23 cellular contexts compared by ENCODE assay signal in the genomic region with DNA sequence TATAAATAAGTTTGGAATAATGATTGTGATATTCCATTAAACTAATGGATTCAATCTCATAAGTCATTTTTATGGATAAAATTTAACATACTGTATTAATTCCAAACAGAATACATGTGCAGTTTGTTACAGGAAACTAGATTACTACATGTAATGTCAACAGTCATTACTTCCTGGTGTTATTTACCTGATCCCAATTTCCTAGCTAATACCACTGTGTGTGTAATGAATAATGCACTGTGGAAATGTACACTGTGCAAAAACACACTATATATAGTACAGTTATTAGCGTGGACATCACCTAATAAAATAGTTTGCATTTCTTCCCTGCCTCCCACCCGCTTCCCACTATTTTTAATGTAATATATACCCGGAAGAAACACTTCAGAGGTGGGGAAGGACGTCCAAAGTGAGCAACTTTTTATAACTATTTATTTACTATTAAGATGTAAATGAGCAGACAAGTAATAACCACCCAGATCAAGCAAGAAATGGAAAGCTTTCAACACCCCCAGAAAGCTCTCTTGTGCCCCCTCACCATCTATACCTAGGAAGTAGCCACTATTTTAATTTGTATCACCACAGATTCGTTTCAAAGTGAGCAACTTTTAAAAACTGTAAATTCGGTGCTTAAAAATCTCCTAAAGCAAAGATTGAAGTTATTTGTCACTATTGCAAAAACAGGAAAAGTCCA.
DNase-seq lines count a peak whose midpoint lies in the region; ATAC-seq, FAIRE-seq and TF ChIP-seq lines count a peak whose summit lies in the region.
"Had no signal": no experiment of that assay in that cellular context is flagged by ENCODE, and none has a peak within 500 bp of the region (broad histone marks: within the 10 kb centered on the region; RNA-seq: fewer than 3 reads in every experiment).

No MANE protein-coding gene starts in this region.

- peaks cover 7% of the 10 kb centered on the region for H3K9me3 Mint-ChIP-seq in activated CD4-positive, alpha-beta memory T cell treated with anti-CD3 and anti-CD28 coated beads, Interleukin-2, amount 10 ng/mL, durations not matched to agents 7 days and 5 days

- TF ChIP-seq CTCF in RWPE2 (IDR thresholded peaks at IDR 0.05; ENCODE audit: poor library complexity, severe bottlenecking) (no peak), epithelial cell of proximal tubule (conservative IDR thresholded peaks at IDR 0.05; ENCODE audit: low read depth, low read length) (no peak)

- no peaks in the 10 kb centered on the region for H3K36me3 Mint-ChIP-seq in activated CD4-positive, alpha-beta memory T cell treated with anti-CD3 and anti-CD28 coated beads, Interleukin-2, amount 10 ng/mL, durations not matched to agents 7 days and 5 days (ENCODE audit: low read depth)

- no peak overlapping the region for H3K27ac ChIP-seq in RWPE2 (ENCODE audit: poor library complexity, severe bottlenecking)
- H3K27ac ChIP-seq: BLaER1, spleen, vagina had no signal

- no peaks in the 10 kb centered on the region for H3K9me3 ChIP-seq in RWPE2 (ENCODE audit: severe bottlenecking)
- H3K9me3 ChIP-seq: vagina had no signal

- H3K27ac Mint-ChIP-seq in activated CD4-positive, alpha-beta memory T cell treated with anti-CD3 and anti-CD28 coated beads, Interleukin-2, amount 10 ng/mL, durations not matched to agents 7 days and 5 days: no peak overlapping the region

- H3K36me3 ChIP-seq in RWPE2 (ENCODE audit: low read depth): no peaks in the 10 kb centered on the region
- H3K36me3 ChIP-seq: BLaER1, spleen, vagina had no signal

- no peaks in the 10 kb centered on the region for H3K27me3 ChIP-seq in RWPE2 (ENCODE audit: insufficient read depth, poor library complexity, severe bottlenecking)
- H3K27me3 ChIP-seq: spleen, vagina had no signal

- peak; percentile 11 for DNase-seq in NOMO-1 treated with DMSO at 0.1 percent for 48 hours (lab: John Stamatoyannopoulos, UW; ENCODE audit: unreplicated experiment)
- no peak for DNase-seq in NOMO-1 treated with dmso at 0.1 percent for 144 hours (lab: John Stamatoyannopoulos, UW; ENCODE audit: unreplicated experiment)
- DNase-seq in GM18507 (ENCODE audit: extremely low spot score, insufficient read length, low read depth): no peak
- DNase-seq in RWPE2 (ENCODE audit: low spot score): no peak
- no peak for DNase-seq in epithelial cell of proximal tubule (ENCODE audit: low read depth)
- DNase-seq in activated CD4-positive, alpha-beta memory T cell treated with anti-CD3 and anti-CD28 coated beads, Interleukin-2, amount 10 ng/mL, durations not matched to agents 7 days and 5 days: no peak
- no peak for DNase-seq in germinal center (ENCODE audit: low spot score)
- no peak for DNase-seq in G401 (ENCODE audit: low spot score)
- DNase-seq: 8988T; activated CD4-positive, alpha-beta T cell treated with anti-CD3 and anti-CD28 coated beads for 4 hours; activated effector memory CD4-positive, alpha-beta T cell treated with Interleukin-2 at 50 U/mL for 16 hours; GDM1; kidney; NCI-H187 treated with DMSO at 0.1 percent for 48 hours; NCI-H82; spleen; stimulated activated CD4-positive, alpha-beta T cell treated with anti-CD3 and anti-CD28 coated beads, Interleukin-4, amount 100 ng/mL, for 4 hours had no signal

- peak overlapping the region; percentile 35 for H3K4me3 ChIP-seq in RWPE2 (ENCODE audit: severe bottlenecking)
- H3K4me3 ChIP-seq in epithelial cell of proximal tubule (ENCODE audit: low read depth, low read length): peak overlapping the region; percentile 33
- H3K4me3 ChIP-seq: BLaER1, lung, spleen, vagina had no signal

- in situ Hi-C loops in G401 (cut with HindIII; ENCODE audit: low sequenced_read_pairs): no loop called here

- CTCF ChIA-PET in activated CD4-positive, alpha-beta memory T cell treated with anti-CD3 and anti-CD28 coated beads, Interleukin-2, amount 10 ng/mL, durations not matched to agents 7 days and 5 days (lab: Charles Lee): no interaction called here

- H3K4me1 ChIP-seq in RWPE2 (ENCODE audit: insufficient read depth, poor library complexity, severe bottlenecking): no peaks in the 10 kb centered on the region
- H3K4me1 ChIP-seq: BLaER1, spleen, vagina had no signal

- H3K27me3 Mint-ChIP-seq in activated CD4-positive, alpha-beta memory T cell treated with anti-CD3 and anti-CD28 coated beads, Interleukin-2, amount 10 ng/mL, durations not matched to agents 7 days and 5 days: no peaks in the 10 kb centered on the region

- POLR2A ChIA-PET in activated CD4-positive, alpha-beta memory T cell treated with anti-CD3 and anti-CD28 coated beads, Interleukin-2, amount 10 ng/mL, durations not matched to agents 7 days and 5 days (lab: Charles Lee): no interaction called here

- H3K4me1 Mint-ChIP-seq in activated CD4-positive, alpha-beta memory T cell treated with anti-CD3 and anti-CD28 coated beads, Interleukin-2, amount 10 ng/mL, durations not matched to agents 7 days and 5 days: no peaks in the 10 kb centered on the region

- no peak for ATAC-seq in RWPE2 (ENCODE audit: low read depth)
- ATAC-seq: SK-N-SH treated with all-trans-retinoic acid at 6 μM for 48 hours had no signal

- peak; percentile 52 for FAIRE-seq in GM18507 (lab: Jason Lieb, UNC)
- FAIRE-seq: frontal cortex, GM12891, kidney had no signal

- no peak overlapping the region for H3K4me3 Mint-ChIP-seq in activated CD4-positive, alpha-beta memory T cell treated with anti-CD3 and anti-CD28 coated beads, Interleukin-2, amount 10 ng/mL, durations not matched to agents 7 days and 5 days
